13 cellular contexts compared by ENCODE assay signal in genomic region chr7:113379746-113380145, GRCh38.
DNase-seq lines count a peak whose midpoint lies in the region.
"Had no signal": no experiment of that assay in that cellular context is flagged by ENCODE, and none has a peak within 500 bp of the region (broad histone marks: within the 10 kb centered on the region; RNA-seq: fewer than 3 reads in every experiment).

No MANE protein-coding gene starts in this region.

- in situ Hi-C loops in G401 (cut with HindIII; ENCODE audit: low sequenced_read_pairs), result no loop called here

- DNase-seq in G401 (ENCODE audit: low spot score) (peak; percentile 83), cerebellar cortex (ENCODE audit: low spot score) (peak; percentile 81), cerebellum (ENCODE audit: low spot score) (peak; percentile 53), kidney tubule cell (ENCODE audit: low spot score) (no peak), GOT3 (lab: John Stamatoyannopoulos, UW) (no peak)
- no peak for DNase-seq in effector CD8-positive, alpha-beta T cell (lab: John Stamatoyannopoulos, UW)
- DNase-seq: AML-193; Caco-2; Calu3; CD4-positive, alpha-beta T cell; CD8-positive, alpha-beta T cell; DMS79 treated with DMSO at 0.1 percent for 48 hours; GDM1 had no signal

Comparison
In these comparisons a context has a peak if more than half of its experiments do, and no peak if none do; other contexts are left out.
1. DNase-seq: peak in G401 (single experiment), cerebellar cortex (single experiment) and cerebellum (single experiment); none in effector CD8-positive, alpha-beta T cell (single experiment), kidney tubule cell (single experiment) and GOT3 (single experiment).